Comparison of ENCODE assay signal across 21 cellular contexts in genomic region chr9:26535146-26535545, GRCh38.
"Had no signal": no experiment of that assay in that cellular context is flagged by ENCODE, and none has a peak within 500 bp of the region (broad histone marks: within the 10 kb centered on the region; RNA-seq: fewer than 3 reads in every experiment).

No MANE protein-coding gene starts in this region.

- ATAC-seq: K562, Panc1, PC-3 had no signal

- H3K9me3 ChIP-seq: SK-N-SH had no signal

- H3K4me3 ChIP-seq: K562 had no signal

- DNase-seq: MV-4-11, NCI-H1048, NCI-H1105, NCI-H1417, NCI-H1436 treated with DMSO at 0.1 percent for 48 hours, NCI-H1694, NCI-H187 treated with DMSO at 0.1 percent for 48 hours, NCI-H2029 treated with DMSO at 0.1 percent for 48 hours, NCI-H2171, NCI-H226, NCI-H446, NCI-H510A, NCI-H524 treated with DMSO at 0.1 percent for 48 hours, NCI-H774, PC-3, SHP77, SK-N-SH, SW 1271 had no signal

- H3K27ac ChIP-seq: RWPE1 had no signal
